8 cellular contexts compared by ENCODE assay signal in genomic region chr20:17536944-17537444, GRCh38. TPM values are rescaled to one million over a fixed set of nuclear protein-coding genes. Genes with fewer than 3 reads are reported as not detected.
DNase-seq lines count a peak whose midpoint lies in the region; ATAC-seq and TF ChIP-seq lines count a peak whose summit lies in the region.

No MANE protein-coding gene starts in this region.

- no peak for TF ChIP-seq EP300 in ovary (IDR thresholded peaks at IDR 0.05)

- ATAC-seq in GM21786 (IDR thresholded peaks at IDR 0.05; ENCODE audit: unreplicated experiment), result peak; percentile 70

- H3K36me3 ChIP-seq in ovary, result no peaks in the 10 kb centered on the region

- H3K4me3 Mint-ChIP-seq in type B pancreatic cell, result no peak overlapping the region

- H3K9me3 ChIP-seq in ovary, result no peaks in the 10 kb centered on the region

- 27 to 31% (median 28%) methylated on average over 6 of the region's 6 CpGs for WGBS in ovary, 3 donors

- no peaks in the 10 kb centered on the region for H3K36me3 Mint-ChIP-seq in type B pancreatic cell

- H3K4me1 Mint-ChIP-seq in type B pancreatic cell (ENCODE audit: unreplicated experiment), result peaks cover 17% of the 10 kb centered on the region

- H3K27ac Mint-ChIP-seq in type B pancreatic cell, result peak overlapping the region; percentile 28

- H3K27ac ChIP-seq in ovary, result no peak overlapping the region

- H3K4me3 ChIP-seq in LNCaP clone FGC (ENCODE audit: low read depth, low read length) (no peak overlapping the region), fibroblast of villous mesenchyme (ENCODE audit: low read depth, low read length) (no peak overlapping the region), ovary (no peak overlapping the region)

- peak; percentile 14 for TF ChIP-seq POLR2A in ovary (IDR thresholded peaks at IDR 0.05)

- H3K9me3 Mint-ChIP-seq in type B pancreatic cell, result no peaks in the 10 kb centered on the region

- no peaks in the 10 kb centered on the region for H3K27me3 ChIP-seq in ovary

- peak; percentile 93 for TF ChIP-seq CTCF in LNCaP clone FGC (IDR thresholded peaks at IDR 0.05; ENCODE audit: control insufficient read depth, extremely low read depth, insufficient read depth)
- TF ChIP-seq CTCF in fibroblast of villous mesenchyme (IDR thresholded peaks at IDR 0.05; ENCODE audit: insufficient read depth, low read depth, low read length), result peak; percentile 97
- TF ChIP-seq CTCF in ovary (IDR thresholded peaks at IDR 0.05), result peak; percentile 90 to 99 (median 97)
- TF ChIP-seq CTCF in type B pancreatic cell (conservative IDR thresholded peaks at IDR 0.05), result peak; percentile 94

- H3K4me1 ChIP-seq in ovary (ENCODE audit: insufficient read depth), result no peaks in the 10 kb centered on the region

- H3K27me3 Mint-ChIP-seq in type B pancreatic cell, result no peaks in the 10 kb centered on the region

- intact Hi-C loops in ovary (cut with DNase I), result loop anchor here (2.0 to 10.0 kb wide), 6 partner anchors 80 to 458 kb away; partner anchors contain the start of gene RRBP1 (in 1 of the 4)

- DNase-seq in EH (ENCODE audit: low read depth), result peak; percentile 83
- peak; percentile 47 for DNase-seq in LNCaP clone FGC (ENCODE audit: low read depth)
- peak; percentile 82 for DNase-seq in RPMI8226
- DNase-seq in activated T-helper 1 cell treated with anti-CD3 and anti-CD28 coated beads, Interleukin-2, amount 50 U/mL, for 16 hours (ENCODE audit: low read depth in 1 of 2, low spot score in 1 of 2), result peak; percentile 11 to 47
- DNase-seq in fibroblast of villous mesenchyme (ENCODE audit: low read depth), result peak; percentile 83
- peak; percentile 65 to 82 (median 74) for DNase-seq in ovary
- peak; percentile 74 for DNase-seq in type B pancreatic cell (ENCODE audit: extremely low spot score, unreplicated experiment)

RNA-seq across cellular contexts. Expression of gene BFSP1, which starts 5.8 kb away (rescaled TPM):
- 2.9 and 4.7 TPM in 2 replicates for total RNA-seq in fibroblast of villous mesenchyme
- 1 to 10 TPM in 6 of 7 donors, under 1 TPM in 1; 0.92 to 4.9 (median 1.3) TPM for total RNA-seq in ovary
- 1 to 10 TPM; 1.5 to 4.1 TPM for polyA plus RNA-seq in ovary
- total RNA-seq in type B pancreatic cell (ENCODE audit: low replicate concordance), result 1.8 and 1.9 TPM in 2 replicates

RNA-seq across cellular contexts. Expression of gene DSTN, which starts 32.9 kb away (rescaled TPM):
- 445 and 550 TPM in 2 replicates for total RNA-seq in fibroblast of villous mesenchyme
- 100 to 1,000 TPM; 162 to 429 (median 299) TPM for total RNA-seq in ovary
- polyA plus RNA-seq in ovary, result 1,000 to 10,000 TPM in 1 of 2 donors, 100 to 1,000 TPM in 1; 404 to 1,033 TPM
- 193 and 287 TPM in 2 replicates for total RNA-seq in type B pancreatic cell (ENCODE audit: low replicate concordance)

Comparison
In these comparisons a context has a peak if more than half of its experiments do, and no peak if none do; other contexts are left out.
1. DNase-seq: peak in every context shown above with its lines; median percentile 83 in EH; 83 in fibroblast of villous mesenchyme; 82 in RPMI8226; 74 in ovary; 74 in type B pancreatic cell; 47 in LNCaP clone FGC; 29 in activated T-helper 1 cell treated with anti-CD3 and anti-CD28 coated beads, Interleukin-2, amount 50 U/mL, for 16 hours.